Comparison of ENCODE assay signal across 1 cellular context in the genomic region with DNA sequence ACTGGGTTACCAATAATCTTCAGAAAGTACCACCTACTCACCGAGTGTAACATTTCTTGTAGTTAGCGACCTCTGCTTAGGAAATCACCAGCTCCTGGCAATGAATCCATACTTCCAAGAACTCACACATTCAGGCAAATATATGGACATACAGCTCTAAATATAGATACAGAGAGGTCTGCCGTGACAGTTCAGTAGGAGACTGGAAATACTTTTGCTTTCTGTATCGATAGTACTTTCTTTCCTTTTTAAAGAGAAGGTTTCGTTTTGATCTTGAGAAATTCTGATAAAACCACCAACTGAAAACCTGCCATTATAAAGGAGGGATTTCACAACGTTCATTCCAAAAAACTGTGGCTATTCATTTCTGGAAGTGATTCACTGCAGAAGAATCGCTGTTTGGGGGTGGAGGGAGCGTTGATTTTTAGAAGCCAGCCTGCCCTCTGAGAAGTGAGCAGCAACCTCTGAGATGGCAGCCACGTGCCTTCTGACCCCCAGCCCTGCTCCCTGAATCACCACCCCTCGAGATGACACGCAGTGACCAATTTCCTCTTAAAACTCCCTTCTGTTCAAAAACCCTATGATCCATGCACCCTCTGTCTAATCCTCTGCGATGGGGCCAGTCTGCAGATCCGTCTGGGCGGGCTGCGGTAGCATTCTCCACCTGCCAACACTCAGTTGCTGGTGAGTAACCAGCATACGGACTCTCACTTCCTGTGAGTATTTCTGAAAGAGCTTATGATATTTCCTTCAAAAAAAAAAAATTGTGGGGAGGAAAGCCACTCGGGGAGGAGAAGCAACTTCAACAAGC.
TF ChIP-seq lines count a peak whose summit lies in the region.

No MANE protein-coding gene starts in this region.

TF ChIP-seq in HepG2, 621 proteins besides CTCF, POLR2A, EP300 and RAD21 (continued from another document and continues in another):
- TF ChIP-seq, protein P1, sequence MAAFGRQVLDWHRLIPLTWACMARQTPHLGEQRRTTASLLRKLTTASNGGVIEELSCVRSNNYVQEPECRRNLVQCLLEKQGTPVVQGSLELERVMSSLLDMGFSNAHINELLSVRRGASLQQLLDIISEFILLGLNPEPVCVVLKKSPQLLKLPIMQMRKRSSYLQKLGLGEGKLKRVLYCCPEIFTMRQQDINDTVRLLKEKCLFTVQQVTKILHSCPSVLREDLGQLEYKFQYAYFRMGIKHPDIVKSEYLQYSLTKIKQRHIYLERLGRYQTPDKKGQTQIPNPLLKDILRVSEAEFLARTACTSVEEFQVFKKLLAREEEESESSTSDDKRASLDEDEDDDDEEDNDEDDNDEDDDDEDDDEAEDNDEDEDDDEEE (CRISPR knock-in tag; IDR thresholded peaks at IDR 0.05): no peak
- TF ChIP-seq ZSCAN22 (CRISPR knock-in tag; IDR thresholded peaks at IDR 0.05) (no peak), ZSCAN31 (CRISPR knock-in tag; IDR thresholded peaks at IDR 0.05; ENCODE audit: low read depth) (no peak), ZNF124 (CRISPR knock-in tag; IDR thresholded peaks at IDR 0.05) (no peak), ZBTB7B (CRISPR knock-in tag; IDR thresholded peaks at IDR 0.05) (peak; percentile 53; the same call in 1 of the 2 replicates), SOX6 (IDR thresholded peaks at IDR 0.05) (no peak), SOX6 (CRISPR knock-in tag; IDR thresholded peaks at IDR 0.05) (peak; percentile 54), BHLHE40 (IDR thresholded peaks at IDR 0.05; ENCODE audit: low read length) (peak; percentile 58; the same call in 1 of the 2 replicates), KDM5A (IDR thresholded peaks at IDR 0.05; ENCODE audit: borderline replicate concordance, low read length) (no peak), NFATC3 (CRISPR knock-in tag; IDR thresholded peaks at IDR 0.05) (no peak), GPN1 (CRISPR knock-in tag; IDR thresholded peaks at IDR 0.05; ENCODE audit: borderline replicate concordance) (no peak), MATR3 (CRISPR knock-in tag; IDR thresholded peaks at IDR 0.05) (no peak), NFE2 (CRISPR knock-in tag; IDR thresholded peaks at IDR 0.05) (no peak), CAMTA2 (CRISPR knock-in tag; IDR thresholded peaks at IDR 0.05; ENCODE audit: borderline replicate concordance) (no peak), ZNF660 (CRISPR knock-in tag; IDR thresholded peaks at IDR 0.05; ENCODE audit: borderline replicate concordance, low read depth) (no peak), CREM (IDR thresholded peaks at IDR 0.05) (peak; percentile 20; the same call in 1 of the 2 replicates), CREM (CRISPR knock-in tag; IDR thresholded peaks at IDR 0.05) (no peak), ZSCAN12 (CRISPR knock-in tag; IDR thresholded peaks at IDR 0.05) (no peak), RARA (CRISPR knock-in tag; IDR thresholded peaks at IDR 0.05) (peak; percentile 59), ZNF17 (CRISPR knock-in tag; IDR thresholded peaks at IDR 0.05) (no peak), POLR2G (IDR thresholded peaks at IDR 0.05; ENCODE audit: low read depth, low read length) (peak; percentile 78), ZNF879 (CRISPR knock-in tag; IDR thresholded peaks at IDR 0.05) (no peak), NCOA5 (CRISPR knock-in tag; IDR thresholded peaks at IDR 0.05) (no peak), ZNF841 (CRISPR knock-in tag; IDR thresholded peaks at IDR 0.05; ENCODE audit: borderline replicate concordance) (no peak), ASH2L (IDR thresholded peaks at IDR 0.05; ENCODE audit: insufficient read length, low read depth, low read length) (peak; percentile 74), ZNF749 (CRISPR knock-in tag; IDR thresholded peaks at IDR 0.05; ENCODE audit: borderline replicate concordance) (no peak), HNRNPL (IDR thresholded peaks at IDR 0.05; ENCODE audit: low read depth, low read length) (no peak), YEATS2 (CRISPR knock-in tag; IDR thresholded peaks at IDR 0.05; ENCODE audit: borderline replicate concordance) (no peak), CC2D1A (CRISPR knock-in tag; IDR thresholded peaks at IDR 0.05) (no peak), ZNF292 (CRISPR knock-in tag; IDR thresholded peaks at IDR 0.05; ENCODE audit: borderline replicate concordance, low read depth) (peak; percentile 52; the same call in 1 of the 2 replicates), CBX5 (CRISPR knock-in tag; IDR thresholded peaks at IDR 0.05; ENCODE audit: borderline replicate concordance) (no peak)
- TF ChIP-seq, protein P2, sequence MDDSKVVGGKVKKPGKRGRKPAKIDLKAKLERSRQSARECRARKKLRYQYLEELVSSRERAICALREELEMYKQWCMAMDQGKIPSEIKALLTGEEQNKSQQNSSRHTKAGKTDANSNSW (CRISPR knock-in tag; IDR thresholded peaks at IDR 0.05; ENCODE audit: borderline replicate concordance): no peak
- TF ChIP-seq, protein P3, sequence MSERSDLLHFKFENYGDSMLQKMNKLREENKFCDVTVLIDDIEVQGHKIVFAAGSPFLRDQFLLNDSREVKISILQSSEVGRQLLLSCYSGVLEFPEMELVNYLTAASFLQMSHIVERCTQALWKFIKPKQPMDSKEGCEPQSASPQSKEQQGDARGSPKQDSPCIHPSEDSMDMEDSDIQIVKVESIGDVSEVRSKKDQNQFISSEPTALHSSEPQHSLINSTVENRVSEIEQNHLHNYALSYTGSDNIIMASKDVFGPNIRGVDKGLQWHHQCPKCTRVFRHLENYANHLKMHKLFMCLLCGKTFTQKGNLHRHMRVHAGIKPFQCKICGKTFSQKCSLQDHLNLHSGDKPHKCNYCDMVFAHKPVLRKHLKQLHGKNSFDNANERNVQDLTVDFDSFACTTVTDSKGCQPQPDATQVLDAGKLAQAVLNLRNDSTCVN (CRISPR knock-in tag; IDR thresholded peaks at IDR 0.05; ENCODE audit: borderline replicate concordance): no peak
- TF ChIP-seq, protein P4, sequence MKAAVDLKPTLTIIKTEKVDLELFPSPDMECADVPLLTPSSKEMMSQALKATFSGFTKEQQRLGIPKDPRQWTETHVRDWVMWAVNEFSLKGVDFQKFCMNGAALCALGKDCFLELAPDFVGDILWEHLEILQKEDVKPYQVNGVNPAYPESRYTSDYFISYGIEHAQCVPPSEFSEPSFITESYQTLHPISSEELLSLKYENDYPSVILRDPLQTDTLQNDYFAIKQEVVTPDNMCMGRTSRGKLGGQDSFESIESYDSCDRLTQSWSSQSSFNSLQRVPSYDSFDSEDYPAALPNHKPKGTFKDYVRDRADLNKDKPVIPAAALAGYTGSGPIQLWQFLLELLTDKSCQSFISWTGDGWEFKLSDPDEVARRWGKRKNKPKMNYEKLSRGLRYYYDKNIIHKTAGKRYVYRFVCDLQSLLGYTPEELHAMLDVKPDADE (CRISPR knock-in tag; IDR thresholded peaks at IDR 0.05): no peak
- TF ChIP-seq, protein P5, sequence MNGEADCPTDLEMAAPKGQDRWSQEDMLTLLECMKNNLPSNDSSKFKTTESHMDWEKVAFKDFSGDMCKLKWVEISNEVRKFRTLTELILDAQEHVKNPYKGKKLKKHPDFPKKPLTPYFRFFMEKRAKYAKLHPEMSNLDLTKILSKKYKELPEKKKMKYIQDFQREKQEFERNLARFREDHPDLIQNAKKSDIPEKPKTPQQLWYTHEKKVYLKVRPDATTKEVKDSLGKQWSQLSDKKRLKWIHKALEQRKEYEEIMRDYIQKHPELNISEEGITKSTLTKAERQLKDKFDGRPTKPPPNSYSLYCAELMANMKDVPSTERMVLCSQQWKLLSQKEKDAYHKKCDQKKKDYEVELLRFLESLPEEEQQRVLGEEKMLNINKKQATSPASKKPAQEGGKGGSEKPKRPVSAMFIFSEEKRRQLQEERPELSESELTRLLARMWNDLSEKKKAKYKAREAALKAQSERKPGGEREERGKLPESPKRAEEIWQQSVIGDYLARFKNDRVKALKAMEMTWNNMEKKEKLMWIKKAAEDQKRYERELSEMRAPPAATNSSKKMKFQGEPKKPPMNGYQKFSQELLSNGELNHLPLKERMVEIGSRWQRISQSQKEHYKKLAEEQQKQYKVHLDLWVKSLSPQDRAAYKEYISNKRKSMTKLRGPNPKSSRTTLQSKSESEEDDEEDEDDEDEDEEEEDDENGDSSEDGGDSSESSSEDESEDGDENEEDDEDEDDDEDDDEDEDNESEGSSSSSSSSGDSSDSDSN (CRISPR knock-in tag; IDR thresholded peaks at IDR 0.05): 0 out of 2 replicates have a peak, but pooled peaks have one; percentile 24
- TF ChIP-seq, protein P6, sequence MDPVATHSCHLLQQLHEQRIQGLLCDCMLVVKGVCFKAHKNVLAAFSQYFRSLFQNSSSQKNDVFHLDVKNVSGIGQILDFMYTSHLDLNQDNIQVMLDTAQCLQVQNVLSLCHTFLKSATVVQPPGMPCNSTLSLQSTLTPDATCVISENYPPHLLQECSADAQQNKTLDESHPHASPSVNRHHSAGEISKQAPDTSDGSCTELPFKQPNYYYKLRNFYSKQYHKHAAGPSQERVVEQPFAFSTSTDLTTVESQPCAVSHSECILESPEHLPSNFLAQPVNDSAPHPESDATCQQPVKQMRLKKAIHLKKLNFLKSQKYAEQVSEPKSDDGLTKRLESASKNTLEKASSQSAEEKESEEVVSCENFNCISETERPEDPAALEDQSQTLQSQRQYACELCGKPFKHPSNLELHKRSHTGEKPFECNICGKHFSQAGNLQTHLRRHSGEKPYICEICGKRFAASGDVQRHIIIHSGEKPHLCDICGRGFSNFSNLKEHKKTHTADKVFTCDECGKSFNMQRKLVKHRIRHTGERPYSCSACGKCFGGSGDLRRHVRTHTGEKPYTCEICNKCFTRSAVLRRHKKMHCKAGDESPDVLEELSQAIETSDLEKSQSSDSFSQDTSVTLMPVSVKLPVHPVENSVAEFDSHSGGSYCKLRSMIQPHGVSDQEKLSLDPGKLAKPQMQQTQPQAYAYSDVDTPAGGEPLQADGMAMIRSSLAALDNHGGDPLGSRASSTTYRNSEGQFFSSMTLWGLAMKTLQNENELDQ (CRISPR knock-in tag; IDR thresholded peaks at IDR 0.05; ENCODE audit: borderline replicate concordance): no peak
- TF ChIP-seq, protein P7, sequence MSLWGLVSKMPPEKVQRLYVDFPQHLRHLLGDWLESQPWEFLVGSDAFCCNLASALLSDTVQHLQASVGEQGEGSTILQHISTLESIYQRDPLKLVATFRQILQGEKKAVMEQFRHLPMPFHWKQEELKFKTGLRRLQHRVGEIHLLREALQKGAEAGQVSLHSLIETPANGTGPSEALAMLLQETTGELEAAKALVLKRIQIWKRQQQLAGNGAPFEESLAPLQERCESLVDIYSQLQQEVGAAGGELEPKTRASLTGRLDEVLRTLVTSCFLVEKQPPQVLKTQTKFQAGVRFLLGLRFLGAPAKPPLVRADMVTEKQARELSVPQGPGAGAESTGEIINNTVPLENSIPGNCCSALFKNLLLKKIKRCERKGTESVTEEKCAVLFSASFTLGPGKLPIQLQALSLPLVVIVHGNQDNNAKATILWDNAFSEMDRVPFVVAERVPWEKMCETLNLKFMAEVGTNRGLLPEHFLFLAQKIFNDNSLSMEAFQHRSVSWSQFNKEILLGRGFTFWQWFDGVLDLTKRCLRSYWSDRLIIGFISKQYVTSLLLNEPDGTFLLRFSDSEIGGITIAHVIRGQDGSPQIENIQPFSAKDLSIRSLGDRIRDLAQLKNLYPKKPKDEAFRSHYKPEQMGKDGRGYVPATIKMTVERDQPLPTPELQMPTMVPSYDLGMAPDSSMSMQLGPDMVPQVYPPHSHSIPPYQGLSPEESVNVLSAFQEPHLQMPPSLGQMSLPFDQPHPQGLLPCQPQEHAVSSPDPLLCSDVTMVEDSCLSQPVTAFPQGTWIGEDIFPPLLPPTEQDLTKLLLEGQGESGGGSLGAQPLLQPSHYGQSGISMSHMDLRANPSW (CRISPR knock-in tag; IDR thresholded peaks at IDR 0.05; ENCODE audit: borderline replicate concordance): no peak
- TF ChIP-seq, protein P8, sequence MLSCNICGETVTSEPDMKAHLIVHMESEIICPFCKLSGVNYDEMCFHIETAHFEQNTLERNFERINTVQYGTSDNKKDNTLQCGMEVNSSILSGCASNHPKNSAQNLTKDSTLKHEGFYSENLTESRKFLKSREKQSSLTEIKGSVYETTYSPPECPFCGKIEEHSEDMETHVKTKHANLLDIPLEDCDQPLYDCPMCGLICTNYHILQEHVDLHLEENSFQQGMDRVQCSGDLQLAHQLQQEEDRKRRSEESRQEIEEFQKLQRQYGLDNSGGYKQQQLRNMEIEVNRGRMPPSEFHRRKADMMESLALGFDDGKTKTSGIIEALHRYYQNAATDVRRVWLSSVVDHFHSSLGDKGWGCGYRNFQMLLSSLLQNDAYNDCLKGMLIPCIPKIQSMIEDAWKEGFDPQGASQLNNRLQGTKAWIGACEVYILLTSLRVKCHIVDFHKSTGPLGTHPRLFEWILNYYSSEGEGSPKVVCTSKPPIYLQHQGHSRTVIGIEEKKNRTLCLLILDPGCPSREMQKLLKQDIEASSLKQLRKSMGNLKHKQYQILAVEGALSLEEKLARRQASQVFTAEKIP (CRISPR knock-in tag; IDR thresholded peaks at IDR 0.05; ENCODE audit: borderline replicate concordance): no peak
- TF ChIP-seq, protein P9, sequence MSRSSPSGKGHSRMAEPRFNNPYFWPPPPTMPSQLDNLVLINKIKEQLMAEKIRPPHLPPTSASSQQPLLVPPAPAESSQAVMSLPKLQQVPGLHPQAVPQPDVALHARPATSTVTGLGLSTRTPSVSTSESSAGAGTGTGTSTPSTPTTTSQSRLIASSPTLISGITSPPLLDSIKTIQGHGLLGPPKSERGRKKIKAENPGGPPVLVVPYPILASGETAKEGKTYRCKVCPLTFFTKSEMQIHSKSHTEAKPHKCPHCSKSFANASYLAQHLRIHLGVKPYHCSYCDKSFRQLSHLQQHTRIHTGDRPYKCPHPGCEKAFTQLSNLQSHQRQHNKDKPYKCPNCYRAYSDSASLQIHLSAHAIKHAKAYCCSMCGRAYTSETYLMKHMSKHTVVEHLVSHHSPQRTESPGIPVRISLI (CRISPR knock-in tag; IDR thresholded peaks at IDR 0.05; ENCODE audit: borderline replicate concordance): peak; percentile 53; the same call in 1 of the 2 replicates
- TF ChIP-seq, protein P10, sequence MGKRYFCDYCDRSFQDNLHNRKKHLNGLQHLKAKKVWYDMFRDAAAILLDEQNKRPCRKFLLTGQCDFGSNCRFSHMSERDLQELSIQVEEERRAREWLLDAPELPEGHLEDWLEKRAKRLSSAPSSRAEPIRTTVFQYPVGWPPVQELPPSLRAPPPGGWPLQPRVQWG (CRISPR knock-in tag; IDR thresholded peaks at IDR 0.05; ENCODE audit: borderline replicate concordance, low read depth): no peak
- TF ChIP-seq, protein P11, sequence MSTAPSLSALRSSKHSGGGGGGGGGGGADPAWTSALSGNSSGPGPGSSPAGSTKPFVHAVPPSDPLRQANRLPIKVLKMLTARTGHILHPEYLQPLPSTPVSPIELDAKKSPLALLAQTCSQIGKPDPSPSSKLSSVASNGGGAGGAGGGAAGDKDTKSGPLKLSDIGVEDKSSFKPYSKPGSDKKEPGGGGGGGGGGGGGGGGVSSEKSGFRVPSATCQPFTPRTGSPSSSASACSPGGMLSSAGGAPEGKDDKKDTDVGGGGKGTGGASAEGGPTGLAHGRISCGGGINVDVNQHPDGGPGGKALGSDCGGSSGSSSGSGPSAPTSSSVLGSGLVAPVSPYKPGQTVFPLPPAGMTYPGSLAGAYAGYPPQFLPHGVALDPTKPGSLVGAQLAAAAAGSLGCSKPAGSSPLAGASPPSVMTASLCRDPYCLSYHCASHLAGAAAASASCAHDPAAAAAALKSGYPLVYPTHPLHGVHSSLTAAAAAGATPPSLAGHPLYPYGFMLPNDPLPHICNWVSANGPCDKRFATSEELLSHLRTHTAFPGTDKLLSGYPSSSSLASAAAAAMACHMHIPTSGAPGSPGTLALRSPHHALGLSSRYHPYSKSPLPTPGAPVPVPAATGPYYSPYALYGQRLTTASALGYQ (CRISPR knock-in tag; IDR thresholded peaks at IDR 0.05): no peak
- TF ChIP-seq, protein P12, sequence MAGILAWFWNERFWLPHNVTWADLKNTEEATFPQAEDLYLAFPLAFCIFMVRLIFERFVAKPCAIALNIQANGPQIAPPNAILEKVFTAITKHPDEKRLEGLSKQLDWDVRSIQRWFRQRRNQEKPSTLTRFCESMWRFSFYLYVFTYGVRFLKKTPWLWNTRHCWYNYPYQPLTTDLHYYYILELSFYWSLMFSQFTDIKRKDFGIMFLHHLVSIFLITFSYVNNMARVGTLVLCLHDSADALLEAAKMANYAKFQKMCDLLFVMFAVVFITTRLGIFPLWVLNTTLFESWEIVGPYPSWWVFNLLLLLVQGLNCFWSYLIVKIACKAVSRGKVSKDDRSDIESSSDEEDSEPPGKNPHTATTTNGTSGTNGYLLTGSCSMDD (CRISPR knock-in tag; IDR thresholded peaks at IDR 0.05): no peak
